In the genomic region with DNA sequence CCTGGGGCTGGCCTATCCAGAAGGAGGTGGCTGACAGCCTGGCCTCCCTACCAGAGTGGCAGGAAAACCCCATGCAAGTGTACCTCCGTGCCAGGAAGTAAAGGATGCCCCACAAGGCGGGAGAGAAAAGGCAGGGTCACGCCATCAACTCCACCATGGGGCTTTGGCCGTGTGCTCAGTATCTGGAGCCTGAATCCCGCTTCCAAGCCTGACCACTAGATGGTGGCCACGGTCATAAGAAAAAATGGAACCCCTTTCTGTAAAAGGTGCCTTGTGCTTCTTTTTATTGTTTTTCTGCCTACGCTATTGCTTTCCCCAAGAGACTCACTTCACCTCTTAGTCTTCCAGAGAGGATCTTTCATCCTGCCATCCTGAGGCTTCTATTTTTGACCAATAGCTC, we compare ENCODE assay signal across 8 cellular contexts.
DNase-seq lines count a peak whose midpoint lies in the region; ATAC-seq, FAIRE-seq and TF ChIP-seq lines count a peak whose summit lies in the region.
"Not testable (repeated sequence)": the region's sequence is repeated elsewhere in the genome, so short reads cannot be mapped to it uniquely, and the experiment has no call there.

No MANE protein-coding gene starts in this region.

- RAD21 ChIA-PET in HCT116 (lab: Charles Lee; ENCODE audit: low non-redundant PET in 1 of 2, low total read pairs in 2 of 2, uncharacterized antibody in 2 of 2, unreplicated experiment in 2 of 2), result not testable (repeated sequence)

- not testable (repeated sequence) for H4K20me1 ChIP-seq in HCT116 (ENCODE audit: insufficient read depth)

- ATAC-seq in GM18861 (IDR thresholded peaks at IDR 0.05; ENCODE audit: unreplicated experiment) (peak; percentile 65), GM19467 (IDR thresholded peaks at IDR 0.05; ENCODE audit: unreplicated experiment) (peak; percentile 75), HCT116 (peak; percentile 98), HG02973 (IDR thresholded peaks at IDR 0.05; ENCODE audit: unreplicated experiment) (peak; percentile 72), HG03354 (IDR thresholded peaks at IDR 0.05; ENCODE audit: poor library complexity, severe bottlenecking, unreplicated experiment) (peak; percentile 88), left colon (peak; percentile 77), upper lobe of right lung (peak; percentile 80)

- DNase-seq in HCT116 (ENCODE audit: low read depth, low spot score); RCC 7860 (ENCODE audit: low spot score); left colon; upper lobe of right lung: not testable (repeated sequence)

- FAIRE-seq in RCC 7860 (lab: Jason Lieb, UNC), result peak; percentile 52

- not testable (repeated sequence) for H3K4me2 ChIP-seq in HCT116 (ENCODE audit: low read length)

- H3K4me1 ChIP-seq in HCT116 (ENCODE audit: control insufficient read depth in 1 of 2, insufficient read depth in 2 of 2, low read length in 2 of 2); upper lobe of right lung: not testable (repeated sequence)

- H3K9me2 ChIP-seq in HCT116 (ENCODE audit: insufficient read depth), result not testable (repeated sequence)

- H3K27me3 ChIP-seq in HCT116 (ENCODE audit: insufficient read depth, low read length); upper lobe of right lung: not testable (repeated sequence)

- intact Hi-C loops in HCT116 (cut with micrococcal nuclease); left colon (cut with DNase I, micrococcal nuclease); upper lobe of right lung (cut with DNase I): not testable (repeated sequence)

- CTCF ChIA-PET in HCT116 (lab: Charles Lee), result not testable (repeated sequence)

- not testable (repeated sequence) for H2AFZ ChIP-seq in HCT116 (ENCODE audit: low read depth, low read length, poor library complexity, severe bottlenecking)

- BruUV-seq in HCT116 (replicated peaks; lab: Mats Ljungman, UMichigan), result not testable (repeated sequence)

- not testable (repeated sequence) for H3K9me3 ChIP-seq in HCT116 (ENCODE audit: control insufficient read depth in 1 of 2, insufficient read depth in 1 of 2, low read depth in 1 of 2, low read length in 2 of 2); upper lobe of right lung

- not testable (repeated sequence) for TF ChIP-seq RAD21 in HCT116 (IDR thresholded peaks at IDR 0.05; ENCODE audit: low read depth)

- not testable (repeated sequence) for H3K4me3 ChIP-seq in HCT116 (replicated peaks in 1 of 2; ENCODE audit: low read depth in 1 of 2, low read length in 2 of 2); upper lobe of right lung

- TF ChIP-seq CTCF in HCT116 (IDR thresholded peaks at IDR 0.05 in 2 of 3, conservative IDR thresholded peaks at IDR 0.05 in 1 of 3; ENCODE audit: borderline replicate concordance in 1 of 3, insufficient read depth in 1 of 3, low read depth in 2 of 3, low read length in 2 of 3); upper lobe of right lung (IDR thresholded peaks at IDR 0.05): not testable (repeated sequence)

- H3K27ac ChIP-seq in HCT116 (ENCODE audit: low read depth, low read length); upper lobe of right lung: not testable (repeated sequence)

- not testable (repeated sequence) for TF ChIP-seq POLR2A in HCT116 (IDR thresholded peaks at IDR 0.05; ENCODE audit: borderline replicate concordance, extremely low read depth, insufficient read depth, insufficient read length)

- not testable (repeated sequence) for H3K9ac ChIP-seq in HCT116 (ENCODE audit: low read length)

- H3K79me2 ChIP-seq in HCT116 (ENCODE audit: insufficient read depth, low read length), result not testable (repeated sequence)

- POLR2A ChIA-PET in HCT116 (lab: Charles Lee), result not testable (repeated sequence)

- not testable (repeated sequence) for H3K36me3 ChIP-seq in HCT116 (ENCODE audit: control insufficient read depth in 1 of 2, insufficient read depth in 2 of 2, low read length in 2 of 2); upper lobe of right lung
